ENCODE assay signal across 2 cellular contexts in genomic region chr7:133164444-133164843, GRCh38.
TF ChIP-seq lines count a peak whose summit lies in the region.

No MANE protein-coding gene starts in this region.

TF ChIP-seq in HepG2, 621 proteins besides CTCF, POLR2A, EP300 and RAD21:
- TF ChIP-seq AGO2 (optimal IDR thresholded peaks at IDR 0.05; ENCODE audit: low read depth, low read length) (no peak), KDM6A (CRISPR knock-in tag; IDR thresholded peaks at IDR 0.05; ENCODE audit: low read depth) (no peak), AFF4 (CRISPR knock-in tag; IDR thresholded peaks at IDR 0.05) (no peak), ZNF337 (CRISPR knock-in tag; IDR thresholded peaks at IDR 0.05; ENCODE audit: borderline replicate concordance, low read depth) (no peak), ZUFSP (CRISPR knock-in tag; IDR thresholded peaks at IDR 0.05; ENCODE audit: borderline replicate concordance) (no peak), SRSF4 (IDR thresholded peaks at IDR 0.05; ENCODE audit: low read depth, low read length, poor library complexity, severe bottlenecking) (no peak), ZNF253 (CRISPR knock-in tag; IDR thresholded peaks at IDR 0.05; ENCODE audit: borderline replicate concordance) (no peak), MEIS2 (CRISPR knock-in tag; IDR thresholded peaks at IDR 0.05) (no peak), ZNF101 (CRISPR knock-in tag; IDR thresholded peaks at IDR 0.05; ENCODE audit: borderline replicate concordance, low read depth) (no peak), ZBTB42 (CRISPR knock-in tag; IDR thresholded peaks at IDR 0.05) (no peak), ZNF788 (CRISPR knock-in tag; IDR thresholded peaks at IDR 0.05; ENCODE audit: borderline replicate concordance) (no peak), AHR (CRISPR knock-in tag; IDR thresholded peaks at IDR 0.05) (no peak), ZNF121 (CRISPR knock-in tag; IDR thresholded peaks at IDR 0.05) (no peak), ZNF768 (CRISPR knock-in tag; IDR thresholded peaks at IDR 0.05) (no peak), MAZ (IDR thresholded peaks at IDR 0.05; ENCODE audit: borderline replicate concordance, low read depth, low read length) (no peak), MAZ (CRISPR knock-in tag; IDR thresholded peaks at IDR 0.05; ENCODE audit: low read depth) (no peak), HNRNPH1 (optimal IDR thresholded peaks at IDR 0.05; ENCODE audit: low read depth, low read length) (no peak), GTF2F1 (IDR thresholded peaks at IDR 0.05; ENCODE audit: low read length) (no peak), TAF1 (CRISPR knock-in tag; IDR thresholded peaks at IDR 0.05) (no peak), FOXA1 (IDR thresholded peaks at IDR 0.05) (no peak), FOXA1 (CRISPR knock-in tag; IDR thresholded peaks at IDR 0.05) (no peak), BATF2 (CRISPR knock-in tag; IDR thresholded peaks at IDR 0.05) (no peak)

TF ChIP-seq in H1, 55 proteins besides CTCF, POLR2A, EP300 and RAD21:
- TF ChIP-seq TAF1 (IDR thresholded peaks at IDR 0.05; ENCODE audit: low read depth, low read length): no peak
- TF ChIP-seq USF2 (IDR thresholded peaks at IDR 0.05; ENCODE audit: low read length): no peak
- no peak for TF ChIP-seq POLR2AphosphoS5 (IDR thresholded peaks at IDR 0.05; ENCODE audit: low read depth, low read length)
- no peak for TF ChIP-seq CREB1 (IDR thresholded peaks at IDR 0.05)
- no peak for TF ChIP-seq TEAD4 (IDR thresholded peaks at IDR 0.05; ENCODE audit: low read depth, low read length)
- TF ChIP-seq HDAC6 (IDR thresholded peaks at IDR 0.05; ENCODE audit: low read depth, low read length): no peak
- TF ChIP-seq SIN3A (conservative IDR thresholded peaks at IDR 0.05 in 1 of 2, IDR thresholded peaks at IDR 0.05 in 1 of 2; ENCODE audit: low read depth in 1 of 2, low read length in 2 of 2): no peak
- no peak for TF ChIP-seq POU5F1 (IDR thresholded peaks at IDR 0.05; ENCODE audit: low read depth, low read length)
- no peak for TF ChIP-seq SP1 (IDR thresholded peaks at IDR 0.05; ENCODE audit: low read depth, low read length)
- no peak for TF ChIP-seq CHD1 (IDR thresholded peaks at IDR 0.05; ENCODE audit: low read depth, low read length)
- no peak for TF ChIP-seq RBBP5 (IDR thresholded peaks at IDR 0.05; ENCODE audit: borderline replicate concordance, low read depth, low read length)
- TF ChIP-seq PHF8 (conservative IDR thresholded peaks at IDR 0.05; ENCODE audit: low read depth, low read length): no peak
- no peak for TF ChIP-seq RXRA (IDR thresholded peaks at IDR 0.05; ENCODE audit: insufficient read depth, low read depth, low read length)
- no peak for TF ChIP-seq KDM4A (IDR thresholded peaks at IDR 0.05; ENCODE audit: low read depth, low read length, severe bottlenecking)
- no peak for TF ChIP-seq BACH1 (IDR thresholded peaks at IDR 0.05; ENCODE audit: low read length)
- no peak for TF ChIP-seq SUZ12 (IDR thresholded peaks at IDR 0.05; ENCODE audit: low read length)
- TF ChIP-seq SP2 (IDR thresholded peaks at IDR 0.05; ENCODE audit: low read length): no peak
- no peak for TF ChIP-seq KDM1A (IDR thresholded peaks at IDR 0.05; ENCODE audit: borderline replicate concordance, low read length)
- TF ChIP-seq KDM5A (IDR thresholded peaks at IDR 0.05; ENCODE audit: low read length): no peak
- no peak for TF ChIP-seq CTBP2 (IDR thresholded peaks at IDR 0.05; ENCODE audit: borderline replicate concordance, insufficient read depth, insufficient read length, low read length)
